1 cellular context compared by ENCODE assay signal in genomic region chr6:42137192-42137753, GRCh38.
TF ChIP-seq lines count a peak whose summit lies in the region.

No MANE protein-coding gene starts in this region.

TF ChIP-seq in IMR-90, 13 proteins besides CTCF, POLR2A, EP300 and RAD21:
- TF ChIP-seq MAFK (IDR thresholded peaks at IDR 0.05; ENCODE audit: low read depth, low read length) (no peak), FOS (IDR thresholded peaks at IDR 0.05; ENCODE audit: low read depth, low read length) (no peak), MAZ (IDR thresholded peaks at IDR 0.05; ENCODE audit: borderline replicate concordance, low read depth, low read length) (no peak), CEBPB (IDR thresholded peaks at IDR 0.05; ENCODE audit: low read depth, low read length) (no peak), BHLHE40 (IDR thresholded peaks at IDR 0.05; ENCODE audit: low read depth, low read length) (no peak), SMC3 (IDR thresholded peaks at IDR 0.05; ENCODE audit: low read depth, low read length) (no peak), NFE2L2 (IDR thresholded peaks at IDR 0.05; ENCODE audit: low read depth, low read length) (no peak), ELK1 (IDR thresholded peaks at IDR 0.05; ENCODE audit: borderline replicate concordance, low read depth, low read length) (no peak), MXI1 (IDR thresholded peaks at IDR 0.05; ENCODE audit: borderline replicate concordance, low read depth, low read length) (no peak)
